9 cellular contexts compared by ENCODE assay signal in the genomic region with DNA sequence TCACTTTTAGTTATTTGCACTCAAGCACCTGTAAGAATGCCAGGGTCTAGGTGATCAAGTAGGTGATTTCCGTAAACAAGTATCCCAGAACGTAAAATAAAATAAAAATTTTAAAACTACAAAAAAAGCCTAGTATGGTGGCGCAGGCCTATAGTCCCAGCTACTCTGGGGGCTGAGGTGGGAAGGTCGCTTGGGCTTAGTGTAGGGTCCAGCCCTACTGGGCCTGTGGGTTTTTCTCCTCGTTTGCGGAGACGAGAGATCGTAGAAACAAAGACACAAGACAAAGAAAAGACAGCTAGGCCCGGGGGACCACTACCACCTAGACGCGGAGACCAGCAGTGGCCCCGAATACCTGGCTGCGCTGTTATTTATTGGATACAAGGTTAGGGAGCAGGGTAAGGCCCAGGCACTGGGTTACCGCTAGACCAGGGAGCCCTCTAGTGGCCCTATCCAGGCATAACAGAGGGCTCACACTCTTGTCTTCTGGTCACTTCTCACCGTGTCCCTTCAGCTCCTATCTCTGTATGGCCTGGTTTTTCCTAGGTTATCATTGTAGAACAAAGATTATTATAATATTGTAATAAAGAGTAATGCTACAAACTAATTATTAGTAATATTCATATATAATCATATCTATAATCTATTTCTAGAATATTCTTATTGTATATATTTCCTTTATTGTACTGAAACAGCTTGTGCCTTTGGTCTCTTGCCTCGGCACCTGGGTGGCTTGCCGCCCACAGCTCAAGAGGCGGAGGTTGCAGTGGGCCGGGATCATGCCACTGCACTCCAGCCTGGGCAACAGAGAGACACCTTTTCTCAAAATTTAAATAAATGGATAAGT. TPM values are rescaled to one million over a fixed set of nuclear protein-coding genes. Genes with fewer than 3 reads are reported as not detected.
DNase-seq lines count a peak whose midpoint lies in the region; ATAC-seq and TF ChIP-seq lines count a peak whose summit lies in the region.
"Had no signal": no experiment of that assay in that cellular context is flagged by ENCODE, and none has a peak within 500 bp of the region (broad histone marks: within the 10 kb centered on the region; RNA-seq: fewer than 3 reads in every experiment).

No MANE protein-coding gene starts in this region.

- no peak for TF ChIP-seq POLR2A in breast epithelium (IDR thresholded peaks at IDR 0.05)

- H3K4me3 ChIP-seq in Karpas-422 (ENCODE audit: low read length) (no peak overlapping the region), breast epithelium (no peak overlapping the region), liver (ENCODE audit: low read depth in 1 of 3, low read length in 3 of 3) (no peak overlapping the region)

- TF ChIP-seq CTCF in breast epithelium (IDR thresholded peaks at IDR 0.05) (peak in 2 of 3 donors; percentile 36 to 48), liver (IDR thresholded peaks at IDR 0.05; ENCODE audit: low read depth, low read length, missing input control) (peak; percentile 58)

- DNase-seq in activated CD4-positive, CD25-positive, alpha-beta regulatory T cell treated with anti-CD3 and anti-CD28 coated beads, Interleukin-2, amount 50 U/mL, for 72 hours: peak; percentile 51
- DNase-seq in Karpas-422: peak; percentile 74
- DNase-seq in T-helper 2 cell treated with Interferon-gamma antibody and Interleukin-4, amounts not matched to agents 5 μg/mL and 100 μg/mL, for 36 hours (ENCODE audit: low spot score): peak; percentile 6
- DNase-seq in breast epithelium (ENCODE audit: low spot score in 2 of 2): no peak
- DNase-seq in stimulated activated CD8-positive, alpha-beta memory T cell treated with anti-CD3 and anti-CD28 coated beads, Interleukin-4, amount 100 ng/mL, for 48 hours: peak; percentile 59

- H3K36me3 ChIP-seq in Karpas-422 (ENCODE audit: insufficient read depth, low read length) (no peaks in the 10 kb centered on the region), breast epithelium (no peaks in the 10 kb centered on the region), liver (ENCODE audit: control insufficient read depth in 4 of 4, insufficient read depth in 3 of 4, low read depth in 1 of 4, low read length in 3 of 4) (no peaks in the 10 kb centered on the region)

- peak; percentile 65 to 82 for TF ChIP-seq RAD21 in liver (IDR thresholded peaks at IDR 0.05)

- H3K4me3 Mint-ChIP-seq in T-helper 2 cell treated with Interferon-gamma antibody and Interleukin-4, amounts not matched to agents 5 μg/mL and 100 μg/mL, for 36 hours: no peak overlapping the region

- no peaks in the 10 kb centered on the region for H3K9me3 Mint-ChIP-seq in T-helper 2 cell treated with Interferon-gamma antibody and Interleukin-4, amounts not matched to agents 5 μg/mL and 100 μg/mL, for 36 hours

- H3K9ac ChIP-seq in Karpas-422 (ENCODE audit: low read length) (no peak overlapping the region), liver (ENCODE audit: low read depth in 1 of 2, low read length in 2 of 2) (no peak overlapping the region)

- H2AFZ ChIP-seq in Karpas-422 (ENCODE audit: low read length): no peak overlapping the region

- no peaks in the 10 kb centered on the region for H3K27me3 Mint-ChIP-seq in T-helper 2 cell treated with Interferon-gamma antibody and Interleukin-4, amounts not matched to agents 5 μg/mL and 100 μg/mL, for 36 hours (ENCODE audit: low read depth)

- H3K4me1 ChIP-seq in Karpas-422 (ENCODE audit: low read length) (no peaks in the 10 kb centered on the region), breast epithelium (no peaks in the 10 kb centered on the region), liver (ENCODE audit: control insufficient read depth in 4 of 4, insufficient read depth in 4 of 4, low read length in 3 of 4) (no peaks in the 10 kb centered on the region)

- no peak overlapping the region for H3K27ac Mint-ChIP-seq in T-helper 2 cell treated with Interferon-gamma antibody and Interleukin-4, amounts not matched to agents 5 μg/mL and 100 μg/mL, for 36 hours

- no peak overlapping the region for H3K4me2 ChIP-seq in Karpas-422 (ENCODE audit: low read depth, low read length, poor library complexity, severe bottlenecking)

- H3K27ac ChIP-seq in Karpas-422 (ENCODE audit: low read length) (no peak overlapping the region), breast epithelium (no peak overlapping the region), liver (ENCODE audit: low read depth in 1 of 2, low read length in 2 of 2) (no peak overlapping the region)

- ATAC-seq in activated CD4-positive, CD25-positive, alpha-beta regulatory T cell treated with anti-CD3 and anti-CD28 coated beads, Interleukin-2, amount 50 U/mL, for 24 hours: no peak
- ATAC-seq in HG02623 (IDR thresholded peaks at IDR 0.05; ENCODE audit: unreplicated experiment): no peak

- 45% methylated on average over 19 of the region's 19 CpGs for WGBS in liver

- no peaks in the 10 kb centered on the region for H3K9me3 ChIP-seq in Karpas-422 (ENCODE audit: low read length)
- H3K9me3 ChIP-seq in breast epithelium: no peaks in the 10 kb centered on the region
- H3K9me3 ChIP-seq in liver (ENCODE audit: control insufficient read depth in 4 of 4, low read length in 3 of 4): no peaks in the 10 kb centered on the region

- H3K27me3 ChIP-seq in Karpas-422 (ENCODE audit: low read length): no peaks in the 10 kb centered on the region
- peaks cover 0 to 5% of the 10 kb centered on the region in 2 donors for H3K27me3 ChIP-seq in breast epithelium
- H3K27me3 ChIP-seq in liver (ENCODE audit: control insufficient read depth in 4 of 4, insufficient read depth in 4 of 4, low read length in 3 of 4): peaks cover 0 to 2% (median 0%) of the 10 kb centered on the region in 4 donors

- H3K4me1 Mint-ChIP-seq in T-helper 2 cell treated with Interferon-gamma antibody and Interleukin-4, amounts not matched to agents 5 μg/mL and 100 μg/mL, for 36 hours (ENCODE audit: low read depth): no peaks in the 10 kb centered on the region

- H3K9me2 ChIP-seq in Karpas-422 (replicated peaks; ENCODE audit: insufficient read depth, low read length): no peaks in the 10 kb centered on the region

- intact Hi-C loops in breast epithelium (cut with DNase I; ENCODE audit: low total_unique reads): no loop called here

- no peaks in the 10 kb centered on the region for H3K79me2 ChIP-seq in Karpas-422 (ENCODE audit: low read length)

- no peaks in the 10 kb centered on the region for H4K20me1 ChIP-seq in Karpas-422 (ENCODE audit: insufficient read depth, low read depth, low read length)

- no peaks in the 10 kb centered on the region for H3K36me3 Mint-ChIP-seq in T-helper 2 cell treated with Interferon-gamma antibody and Interleukin-4, amounts not matched to agents 5 μg/mL and 100 μg/mL, for 36 hours (ENCODE audit: low read depth)

TF ChIP-seq in liver, 16 proteins besides CTCF, POLR2A, EP300 and RAD21:
- no peak for TF ChIP-seq SP1 (IDR thresholded peaks at IDR 0.05)

RNA-seq across cellular contexts. Expression of a gene that starts 38.4 kb away (rescaled TPM):
- total RNA-seq in Karpas-422 (2014; rRNA removed; shearing (Covaris generic); ENCODE audit: low replicate concordance): not detected in 2 replicates
- total RNA-seq in breast epithelium (not detected), liver (under 1 TPM in 1 of 2 donors, not detected in 1; 0.05 TPM)
- not detected for polyA plus RNA-seq in liver
- total RNA-seq: frontal cortex had no signal

RNA-seq across cellular contexts. Expression of a gene that starts 38.6 kb away (rescaled TPM):
- not detected in 2 replicates for total RNA-seq in Karpas-422 (2014; rRNA removed; shearing (Covaris generic); ENCODE audit: low replicate concordance)
- not detected for total RNA-seq in breast epithelium
- total RNA-seq in liver: not detected
- not detected for polyA plus RNA-seq in liver
- total RNA-seq: frontal cortex had no signal

RNA-seq across cellular contexts. Expression of a gene that starts 41.9 kb away (rescaled TPM):
- 9.1 and 25.6 TPM in 2 replicates for total RNA-seq in Karpas-422 (2014; rRNA removed; shearing (Covaris generic); ENCODE audit: low replicate concordance)
- total RNA-seq in breast epithelium (10 to 100 TPM; 22.0 to 33.1 (median 25.6) TPM), liver (1 to 10 TPM; 3.7 to 4.2 TPM)
- polyA plus RNA-seq in liver: 1 to 10 TPM; 3.4 TPM

RNA-seq across cellular contexts. Expression of a gene that starts 53.4 kb away (rescaled TPM):
- total RNA-seq in Karpas-422 (2014; rRNA removed; shearing (Covaris generic); ENCODE audit: low replicate concordance): 10.0 and 18.3 TPM in 2 replicates
- 10 to 100 TPM; 12.5 to 17.1 (median 12.9) TPM for total RNA-seq in breast epithelium
- 1 to 10 TPM; 8.1 to 8.8 TPM for total RNA-seq in liver
- polyA plus RNA-seq in liver: 1 to 10 TPM; 2.1 to 3.2 TPM

Comparison
In these comparisons a context has a peak if more than half of its experiments do, and no peak if none do; other contexts are left out.
1. DNase-seq: peak in activated CD4-positive, CD25-positive, alpha-beta regulatory T cell treated with anti-CD3 and anti-CD28 coated beads, Interleukin-2, amount 50 U/mL, for 72 hours (single experiment), Karpas-422 (single experiment), T-helper 2 cell treated with Interferon-gamma antibody and Interleukin-4, amounts not matched to agents 5 μg/mL and 100 μg/mL, for 36 hours (single experiment) and stimulated activated CD8-positive, alpha-beta memory T cell treated with anti-CD3 and anti-CD28 coated beads, Interleukin-4, amount 100 ng/mL, for 48 hours (single experiment); none in breast epithelium (0 of 2).